7 cellular contexts compared by ENCODE assay signal in genomic region chr17:72726936-72727335, GRCh38.
DNase-seq lines count a peak whose midpoint lies in the region; ATAC-seq lines count a peak whose summit lies in the region.

No MANE protein-coding gene starts in this region.

- DNase-seq in NCI-H187 treated with DMSO at 0.1 percent for 48 hours (lab: John Stamatoyannopoulos, UW) (peak; percentile 59), SW480 (ENCODE audit: low spot score) (no peak), C1 segment of cervical spinal cord (lab: John Stamatoyannopoulos, UW) (no peak)
- DNase-seq in activated effector memory CD4-positive, alpha-beta T cell treated with anti-CD3 and anti-CD28 coated beads, Interleukin-2, amount 50 U/mL, for 16 hours: peak; percentile 68
- DNase-seq in stimulated activated CD4-positive, alpha-beta T cell treated with anti-CD3 and anti-CD28 coated beads, Interleukin-2, amount 100 ng/mL, for 48 hours: peak; percentile 5 to 10

- ATAC-seq in GM18520 (IDR thresholded peaks at IDR 0.05; ENCODE audit: unreplicated experiment): peak; percentile 93
- peak; percentile 96 for ATAC-seq in HG02610 (IDR thresholded peaks at IDR 0.05; ENCODE audit: unreplicated experiment)

Comparison
In these comparisons a context has a peak if more than half of its experiments do, and no peak if none do; other contexts are left out.
1. DNase-seq: peak in NCI-H187 treated with DMSO at 0.1 percent for 48 hours (single experiment), activated effector memory CD4-positive, alpha-beta T cell treated with anti-CD3 and anti-CD28 coated beads, Interleukin-2, amount 50 U/mL, for 16 hours (single experiment) and stimulated activated CD4-positive, alpha-beta T cell treated with anti-CD3 and anti-CD28 coated beads, Interleukin-2, amount 100 ng/mL, for 48 hours (2 of 2); none in SW480 (single experiment) and C1 segment of cervical spinal cord (0 of 14).